Comparison of ENCODE assay signal across 8 cellular contexts in the genomic region with DNA sequence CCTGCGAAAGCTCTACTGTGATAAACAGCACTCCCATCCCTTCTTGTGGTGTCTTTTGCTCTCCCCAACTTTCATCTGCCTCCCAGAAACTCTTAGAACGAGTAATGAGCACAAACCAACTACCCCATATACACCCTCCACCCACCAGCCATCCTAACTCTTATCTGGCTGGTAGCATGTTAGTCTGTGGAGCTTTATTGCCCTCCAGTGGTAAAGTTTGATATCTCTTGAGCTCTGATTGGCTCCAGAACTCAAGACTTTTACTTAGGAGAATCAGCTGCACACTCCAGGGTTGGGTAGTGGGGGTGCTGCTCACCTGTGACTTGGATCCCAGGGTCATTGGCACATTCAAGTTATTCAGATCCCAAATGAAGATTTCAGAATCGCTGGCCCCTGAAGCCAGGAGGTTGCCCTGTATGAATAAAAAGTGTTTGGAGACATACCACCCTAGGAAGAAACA. TPM values are rescaled to one million over a fixed set of nuclear protein-coding genes. Genes with fewer than 3 reads are reported as not detected.
DNase-seq lines count a peak whose midpoint lies in the region; ATAC-seq and TF ChIP-seq lines count a peak whose summit lies in the region.

No MANE protein-coding gene starts in this region.

- TF ChIP-seq POLR2A in IMR-90 (IDR thresholded peaks at IDR 0.05; ENCODE audit: low read depth, low read length), result no peak
- TF ChIP-seq POLR2A in stomach (IDR thresholded peaks at IDR 0.05), result no peak

- dilution Hi-C loops in IMR-90 (cut with HindIII; ENCODE audit: low sequenced_read_pairs, unreplicated experiment), result no loop called here

- TF ChIP-seq EP300 in stomach (IDR thresholded peaks at IDR 0.05), result no peak

- H3K23ac ChIP-seq in IMR-90 (ENCODE audit: low read depth, low read length), result no peak overlapping the region

- no peak overlapping the region; the same call in 1 of the 2 replicates for H2BK20ac ChIP-seq in IMR-90 (ENCODE audit: low read depth, low read length)

- peak; percentile 84 for TF ChIP-seq RAD21 in IMR-90 (IDR thresholded peaks at IDR 0.05; ENCODE audit: low read length)

- no peak overlapping the region for H4K8ac ChIP-seq in IMR-90 (ENCODE audit: low read depth in 2 of 2, low read length in 2 of 2)

- H3K14ac ChIP-seq in IMR-90 (replicated peaks; ENCODE audit: low read depth, low read length), result no peak overlapping the region

- peaks cover 12% of the 10 kb centered on the region for H3K36me3 ChIP-seq in IMR-90 (ENCODE audit: control insufficient read depth, insufficient read depth, low read length)
- peaks cover 4% of the 10 kb centered on the region for H3K36me3 ChIP-seq in mucosa of descending colon (ENCODE audit: low read depth)
- peaks cover 4 to 94% (median 45%) of the 10 kb centered on the region in 4 donors for H3K36me3 ChIP-seq in stomach

- H3K27ac ChIP-seq in IMR-90 (ENCODE audit: insufficient read depth, low read length), result no peak overlapping the region
- no peak overlapping the region for H3K27ac ChIP-seq in stomach

- peak; percentile 67 for DNase-seq in activated CD8-positive, alpha-beta memory T cell treated with anti-CD3 and anti-CD28 coated beads for 24 hours
- no peak for DNase-seq in activated CD8-positive, alpha-beta memory T cell treated with anti-CD3 and anti-CD28 coated beads, Interleukin-2, amount 50 U/mL, for 48 hours
- DNase-seq in IMR-90, result peak; percentile 66
- DNase-seq in SW480 (ENCODE audit: low spot score), result peak; percentile 58
- DNase-seq in central memory CD4-positive, alpha-beta T cell, result peak; percentile 64
- peak in 1 of 3 donors; percentile 33 for DNase-seq in mucosa of descending colon
- no peak for DNase-seq in stomach

- H2BK120ac ChIP-seq in IMR-90 (ENCODE audit: low read depth, low read length), result no peak overlapping the region

- no peak overlapping the region for H3K4me3 ChIP-seq in IMR-90 (ENCODE audit: insufficient read depth, low read depth, low read length)
- H3K4me3 ChIP-seq in mucosa of descending colon, result no peak overlapping the region
- H3K4me3 ChIP-seq in stomach, result no peak overlapping the region

- no peaks in the 10 kb centered on the region for H3K9me3 ChIP-seq in IMR-90 (ENCODE audit: control insufficient read depth, insufficient read depth, low read length)
- H3K9me3 ChIP-seq in mucosa of descending colon, result no peaks in the 10 kb centered on the region
- no peaks in the 10 kb centered on the region for H3K9me3 ChIP-seq in stomach

- H4K5ac ChIP-seq in IMR-90 (ENCODE audit: low read depth, low read length), result no peak overlapping the region

- ATAC-seq in IMR-90 (ENCODE audit: low read depth), result peak; percentile 89
- peak; percentile 76 for ATAC-seq in mucosa of descending colon
- ATAC-seq in GM18867 (IDR thresholded peaks at IDR 0.05; ENCODE audit: unreplicated experiment), result no peak

- H3K4me2 ChIP-seq in IMR-90 (ENCODE audit: low read depth, low read length), result no peak overlapping the region

- H2AK5ac ChIP-seq in IMR-90 (ENCODE audit: low read depth, low read length), result no peak overlapping the region

- H2BK15ac ChIP-seq in IMR-90 (ENCODE audit: low read depth, low read length), result no peak overlapping the region

- no peaks in the 10 kb centered on the region for H3K79me1 ChIP-seq in IMR-90 (ENCODE audit: low read depth in 1 of 2, low read length in 2 of 2)

- H2AFZ ChIP-seq in IMR-90 (replicated peaks; ENCODE audit: low read length, poor library complexity), result no peak overlapping the region

- TF ChIP-seq CTCF in IMR-90 (conservative IDR thresholded peaks at IDR 0.05; ENCODE audit: low read depth, low read length), result peak; percentile 82
- TF ChIP-seq CTCF in mucosa of descending colon (IDR thresholded peaks at IDR 0.05), result no peak
- peak in 3 of 7 experiments; percentile 15 to 55 (median 38) for TF ChIP-seq CTCF in stomach (IDR thresholded peaks at IDR 0.05)

- in situ Hi-C loops in IMR-90 (cut with MboI; ENCODE audit: low sequenced_read_pairs), result loop anchor here (5.0 kb wide), 2 partner anchors 76 to 166 kb away; no protein-coding TSS in a partner anchor

- no peak overlapping the region for H2BK5ac ChIP-seq in IMR-90 (ENCODE audit: low read depth, low read length, poor library complexity, severe bottlenecking)

- BruUV-seq in IMR-90 (replicated peaks; lab: Mats Ljungman, UMichigan), result no TSS peak

- H4K91ac ChIP-seq in IMR-90 (ENCODE audit: insufficient read depth, low read depth, low read length), result no peak overlapping the region

- H3K56ac ChIP-seq in IMR-90 (ENCODE audit: extremely low read depth, insufficient read depth, low read length), result no peak overlapping the region

- CTCF ChIA-PET in IMR-90 (lab: Yijun Ruan, JAX), result interaction anchor here (0.7 to 2.3 kb wide), 11 partner anchors 10 to 663 kb away, joined by 3 to 25 read pairs (median 4); a partner anchor contains a TSS

- H2AK9ac ChIP-seq in IMR-90 (replicated peaks; ENCODE audit: low read depth, low read length, poor library complexity), result no peak overlapping the region

- WGBS in IMR-90 (ENCODE audit: extremely low coverage in 2 of 2, insufficient read length in 1 of 2), 2 experiments, result no CpG with 5 or more reads among the region's 3 CpGs
- WGBS in stomach, 5 donors, result 42 to 55% (median 48%) methylated on average over 3 of the region's 3 CpGs

- no peak overlapping the region for H3K4ac ChIP-seq in IMR-90 (ENCODE audit: low read depth, low read length)

- H3K27me3 ChIP-seq in IMR-90 (ENCODE audit: control insufficient read depth, insufficient read depth, low read length) (no peaks in the 10 kb centered on the region), stomach (no peaks in the 10 kb centered on the region)

- no peak overlapping the region for H3K18ac ChIP-seq in IMR-90 (ENCODE audit: low read depth, low read length)

- no peak overlapping the region for H3K9ac ChIP-seq in IMR-90 (ENCODE audit: low read depth, low read length)

- no peaks in the 10 kb centered on the region; the same call in 1 of the 2 replicates for H3K4me1 ChIP-seq in IMR-90 (ENCODE audit: control insufficient read depth, insufficient read depth, low read length)
- no peaks in the 10 kb centered on the region for H3K4me1 ChIP-seq in mucosa of descending colon (ENCODE audit: low read depth)
- H3K4me1 ChIP-seq in stomach, result peaks cover 3 to 16% (median 12%) of the 10 kb centered on the region in 4 donors

- H4K20me1 ChIP-seq in IMR-90 (ENCODE audit: insufficient read depth, low read length), result no peaks in the 10 kb centered on the region

- peaks cover 3% of the 10 kb centered on the region; the same call in 1 of the 2 replicates for H3K9me1 ChIP-seq in IMR-90 (ENCODE audit: insufficient read depth, low read length)

- POLR2A ChIA-PET in IMR-90 (lab: Charles Lee; ENCODE audit: unreplicated experiment), result interaction anchor here (0.5 kb wide), 1 partner anchor 12 kb away, joined by 6 read pairs; no protein-coding TSS in a partner anchor

- intact Hi-C loops in IMR-90 (cut with micrococcal nuclease) (loop anchor here (1.0 to 10.0 kb wide), 4 partner anchors 26 to 204 kb away; no protein-coding TSS in a partner anchor), mucosa of descending colon (cut with DNase I, micrococcal nuclease) (no loop called here), stomach (cut with DNase I; ENCODE audit: low total_unique reads) (loop anchor here (10.0 kb wide), 1 partner anchor 174 kb away; a partner anchor contains a TSS)

TF ChIP-seq in IMR-90, 13 proteins besides CTCF, POLR2A, EP300 and RAD21:
- TF ChIP-seq, protein P1, sequence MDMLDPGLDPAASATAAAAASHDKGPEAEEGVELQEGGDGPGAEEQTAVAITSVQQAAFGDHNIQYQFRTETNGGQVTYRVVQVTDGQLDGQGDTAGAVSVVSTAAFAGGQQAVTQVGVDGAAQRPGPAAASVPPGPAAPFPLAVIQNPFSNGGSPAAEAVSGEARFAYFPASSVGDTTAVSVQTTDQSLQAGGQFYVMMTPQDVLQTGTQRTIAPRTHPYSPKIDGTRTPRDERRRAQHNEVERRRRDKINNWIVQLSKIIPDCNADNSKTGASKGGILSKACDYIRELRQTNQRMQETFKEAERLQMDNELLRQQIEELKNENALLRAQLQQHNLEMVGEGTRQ (IDR thresholded peaks at IDR 0.05; ENCODE audit: low read depth, low read length), result no peak
- TF ChIP-seq SMC3 (IDR thresholded peaks at IDR 0.05; ENCODE audit: low read depth, low read length), result peak; percentile 73
TF ChIP-seq in IMR-90: peak in this region for 1.

RNA-seq across cellular contexts. Expression of a gene that starts 10.9 kb away (rescaled TPM):
- total RNA-seq in IMR-90 (2012; rRNA removed), result 1.1 and 1.3 TPM in 2 replicates
- 6.1 and 8.1 TPM in 2 replicates for polyA plus RNA-seq in IMR-90 (2012; rRNA removed)
- 0.56 and 1.5 TPM in 2 replicates for polyA plus RNA-seq in IMR-90 (2012; cell fraction: cytosol; rRNA removed)
- polyA plus RNA-seq in IMR-90 (2012; cell fraction: nucleus; rRNA removed; ENCODE audit: low replicate concordance), result 84.2 and 148 TPM in 2 replicates
- 10 to 100 TPM; 14.0 to 24.8 (median 21.6) TPM for total RNA-seq in mucosa of descending colon
- 10 to 100 TPM in 3 of 5 donors, 1 to 10 TPM in 2; 6.2 to 47.4 (median 25.4) TPM for total RNA-seq in stomach
- polyA plus RNA-seq in stomach, result 1 to 10 TPM in 2 of 3 donors, under 1 TPM in 1; 0.68 to 8.3 (median 1.4) TPM

RNA-seq across cellular contexts. Expression of a gene that starts 20.9 kb away (rescaled TPM):
- total RNA-seq in IMR-90 (2012; rRNA removed) (98.3 and 99.1 TPM in 2 replicates), mucosa of descending colon (100 to 1,000 TPM; 169 to 222 (median 202) TPM), stomach (100 to 1,000 TPM in 2 of 5 donors, 10 to 100 TPM in 3; 33.0 to 174 (median 77.9) TPM)
- polyA plus RNA-seq in IMR-90 (2012; rRNA removed) (265 and 333 TPM in 2 replicates), stomach (100 to 1,000 TPM; 317 to 362 (median 334) TPM)
- 604 and 664 TPM in 2 replicates for polyA plus RNA-seq in IMR-90 (2012; cell fraction: cytosol; rRNA removed)
- polyA plus RNA-seq in IMR-90 (2012; cell fraction: nucleus; rRNA removed; ENCODE audit: low replicate concordance), result 167 and 179 TPM in 2 replicates

RNA-seq across cellular contexts. Expression of a gene that starts 27.0 kb away (rescaled TPM):
- total RNA-seq in IMR-90 (2012; rRNA removed), result 10.2 and 10.3 TPM in 2 replicates
- polyA plus RNA-seq in IMR-90 (2012; rRNA removed), result 6.1 and 10.3 TPM in 2 replicates
- 3.8 and 6.9 TPM in 2 replicates for polyA plus RNA-seq in IMR-90 (2012; cell fraction: cytosol; rRNA removed)
- 5.0 and 17.2 TPM in 2 replicates for polyA plus RNA-seq in IMR-90 (2012; cell fraction: nucleus; rRNA removed; ENCODE audit: low replicate concordance)
- total RNA-seq in mucosa of descending colon, result 10 to 100 TPM; 34.0 to 50.6 (median 42.3) TPM
- 10 to 100 TPM in 2 of 5 donors, 1 to 10 TPM in 3; 4.7 to 19.6 (median 8.5) TPM for total RNA-seq in stomach
- 1 to 10 TPM; 3.2 to 5.9 (median 3.6) TPM for polyA plus RNA-seq in stomach

RNA-seq across cellular contexts. Expression of a gene that starts 45.9 kb away (rescaled TPM):
- total RNA-seq in IMR-90 (2012; rRNA removed) (not detected in 2 replicates), mucosa of descending colon (not detected), stomach (not detected)
- polyA plus RNA-seq in IMR-90 (2012; rRNA removed) (0.03 TPM in 1 of 2 replicates, not detected in the other), stomach (not detected)
- not detected in 2 replicates for polyA plus RNA-seq in IMR-90 (2012; cell fraction: cytosol; rRNA removed)
- polyA plus RNA-seq in IMR-90 (2012; cell fraction: nucleus; rRNA removed; ENCODE audit: low replicate concordance), result not detected in 2 replicates

Comparison
In these comparisons a context has a peak if more than half of its experiments do, and no peak if none do; other contexts are left out.
1. DNase-seq: peak in activated CD8-positive, alpha-beta memory T cell treated with anti-CD3 and anti-CD28 coated beads for 24 hours (single experiment), IMR-90 (single experiment), SW480 (single experiment) and central memory CD4-positive, alpha-beta T cell (single experiment); none in activated CD8-positive, alpha-beta memory T cell treated with anti-CD3 and anti-CD28 coated beads, Interleukin-2, amount 50 U/mL, for 48 hours (single experiment) and stomach (single experiment).
2. intact Hi-C loops: an anchor here in IMR-90 (1.0 to 10.0 kb wide) and stomach (10.0 kb wide); none called in mucosa of descending colon.